ENCODE assay signal across 8 cellular contexts in the genomic region with DNA sequence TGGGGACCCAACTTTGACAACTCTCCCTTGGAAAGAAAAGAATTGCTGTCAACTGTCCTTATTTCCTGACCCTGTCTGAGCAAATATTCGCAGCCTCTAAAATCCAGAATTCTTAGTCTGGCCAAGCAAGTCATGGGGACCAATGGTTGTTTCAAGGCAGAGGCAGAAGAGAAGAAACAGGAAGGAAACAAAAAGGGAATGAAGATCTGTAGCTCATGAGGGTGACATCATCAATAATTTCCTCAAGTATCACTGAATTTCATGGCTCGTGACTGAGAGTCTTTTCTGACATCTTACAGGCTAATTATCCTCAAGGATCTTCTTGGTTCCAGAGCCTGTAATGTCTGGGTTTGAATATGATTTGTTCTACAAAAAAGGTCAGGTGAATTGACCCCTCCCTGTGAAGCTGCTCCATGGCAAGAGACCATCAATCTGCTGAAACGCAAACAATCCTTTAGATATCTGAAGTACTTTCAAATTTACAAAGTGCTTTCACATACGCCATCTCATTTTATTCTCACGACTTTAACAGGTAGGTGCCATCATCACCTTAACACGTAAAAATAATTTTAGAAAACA. TPM values are rescaled to one million over a fixed set of nuclear protein-coding genes. Genes with fewer than 3 reads are reported as not detected.
A peak's percentile ranks its signal among the peaks of the same experiment; 100 is the strongest.
DNase-seq lines count a peak whose midpoint lies in the region; ATAC-seq and FAIRE-seq lines count a peak whose summit lies in the region.
"Had no signal": no experiment of that assay in that cellular context is flagged by ENCODE, and none has a peak within 500 bp of the region (broad histone marks: within the 10 kb centered on the region; RNA-seq: fewer than 3 reads in every experiment).

No MANE protein-coding gene starts in this region.

- H3K36me3 ChIP-seq in Karpas-422 (ENCODE audit: insufficient read depth, low read length) (peaks cover 16% of the 10 kb centered on the region), small intestine (ENCODE audit: control insufficient read depth in 2 of 2, insufficient read depth in 2 of 2, low read length in 2 of 2) (no peaks in the 10 kb centered on the region)

- no peaks in the 10 kb centered on the region for H4K20me1 ChIP-seq in Karpas-422 (ENCODE audit: insufficient read depth, low read depth, low read length)

- no peaks in the 10 kb centered on the region for H3K9me3 Mint-ChIP-seq in activated naive CD8-positive, alpha-beta T cell treated with anti-CD3 and anti-CD28 coated beads, Interleukin-2, amount 10 ng/mL, durations not matched to agents 7 days and 5 days
- H3K9me3 Mint-ChIP-seq in naive thymus-derived CD8-positive, alpha-beta T cell, result no peaks in the 10 kb centered on the region

- H2AFZ ChIP-seq in Karpas-422 (ENCODE audit: low read length), result no peak overlapping the region

- peaks cover 74% of the 10 kb centered on the region for H3K4me1 ChIP-seq in Karpas-422 (ENCODE audit: low read length)
- peaks cover 4 to 8% of the 10 kb centered on the region in 2 donors for H3K4me1 ChIP-seq in small intestine (ENCODE audit: control insufficient read depth in 2 of 2, insufficient read depth in 1 of 2, low read depth in 1 of 2, low read length in 1 of 2)

- H3K27ac Mint-ChIP-seq in activated naive CD8-positive, alpha-beta T cell treated with anti-CD3 and anti-CD28 coated beads, Interleukin-2, amount 10 ng/mL, durations not matched to agents 7 days and 5 days, result peak overlapping the region; percentile 56
- peak overlapping the region in 4 of 10 donors; percentile 6 to 94 (median 62) for H3K27ac Mint-ChIP-seq in naive thymus-derived CD8-positive, alpha-beta T cell

- POLR2A ChIA-PET in activated naive CD8-positive, alpha-beta T cell treated with anti-CD3 and anti-CD28 coated beads, Interleukin-2, amount 10 ng/mL, durations not matched to agents 7 days and 5 days (lab: Charles Lee), result interaction anchor here (0.6 to 1.2 kb wide), 5 partner anchors 17 to 224 kb away, joined by 3 to 7 read pairs (median 4); no protein-coding TSS in a partner anchor
- POLR2A ChIA-PET in naive thymus-derived CD8-positive, alpha-beta T cell (lab: Charles Lee), result interaction anchor here (1.0 to 1.1 kb wide), 2 partner anchors 108 to 206 kb away, joined by 3 read pairs; no protein-coding TSS in a partner anchor

- H3K4me2 ChIP-seq in Karpas-422 (ENCODE audit: low read depth, low read length, poor library complexity, severe bottlenecking), result peak overlapping the region; percentile 84

- H3K79me2 ChIP-seq in Karpas-422 (ENCODE audit: low read length), result peaks cover 86% of the 10 kb centered on the region

- H3K4me3 Mint-ChIP-seq in activated naive CD8-positive, alpha-beta T cell treated with anti-CD3 and anti-CD28 coated beads, Interleukin-2, amount 10 ng/mL, durations not matched to agents 7 days and 5 days, result peak overlapping the region; percentile 98
- peak overlapping the region in 9 of 10 donors; percentile 38 to 99 (median 94) for H3K4me3 Mint-ChIP-seq in naive thymus-derived CD8-positive, alpha-beta T cell

- H3K9me3 ChIP-seq in Karpas-422 (ENCODE audit: low read length) (no peaks in the 10 kb centered on the region), small intestine (ENCODE audit: control insufficient read depth, low read depth) (no peaks in the 10 kb centered on the region)

- H3K4me1 Mint-ChIP-seq in activated naive CD8-positive, alpha-beta T cell treated with anti-CD3 and anti-CD28 coated beads, Interleukin-2, amount 10 ng/mL, durations not matched to agents 7 days and 5 days, result peaks cover 50% of the 10 kb centered on the region
- H3K4me1 Mint-ChIP-seq in naive thymus-derived CD8-positive, alpha-beta T cell, result peaks cover 30 to 67% (median 54%) of the 10 kb centered on the region in 4 donors

- no peaks in the 10 kb centered on the region for H3K27me3 Mint-ChIP-seq in activated naive CD8-positive, alpha-beta T cell treated with anti-CD3 and anti-CD28 coated beads, Interleukin-2, amount 10 ng/mL, durations not matched to agents 7 days and 5 days
- peaks cover 0 to 6% (median 0%) of the 10 kb centered on the region in 5 donors for H3K27me3 Mint-ChIP-seq in naive thymus-derived CD8-positive, alpha-beta T cell

- no peaks in the 10 kb centered on the region for H3K9me2 ChIP-seq in Karpas-422 (replicated peaks; ENCODE audit: insufficient read depth, low read length)

- H3K4me3 ChIP-seq in Karpas-422 (ENCODE audit: low read length) (peak overlapping the region; percentile 90), small intestine (ENCODE audit: low read depth in 1 of 2, low read length in 2 of 2) (no peak overlapping the region)

- H3K9ac ChIP-seq in Karpas-422 (ENCODE audit: low read length), result peak overlapping the region; percentile 72

- WGBS in small intestine, 3 donors, result 6 to 37% (median 13%) methylated on average over 6 of the region's 6 CpGs

- peak overlapping the region; percentile 29; the same call in 1 of the 2 replicates for H3K27ac ChIP-seq in Karpas-422 (ENCODE audit: low read length)
- peak overlapping the region in 1 of 2 donors; percentile 39 for H3K27ac ChIP-seq in small intestine (ENCODE audit: low read depth in 1 of 2, low read length in 1 of 2)

- peaks cover 53% of the 10 kb centered on the region for H3K36me3 Mint-ChIP-seq in activated naive CD8-positive, alpha-beta T cell treated with anti-CD3 and anti-CD28 coated beads, Interleukin-2, amount 10 ng/mL, durations not matched to agents 7 days and 5 days
- H3K36me3 Mint-ChIP-seq in naive thymus-derived CD8-positive, alpha-beta T cell, result peaks cover 0 to 4% (median 0%) of the 10 kb centered on the region in 3 donors

- no peak for FAIRE-seq in small intestine (lab: Jason Lieb, UNC)

- no peak for ATAC-seq in activated naive CD8-positive, alpha-beta T cell treated with anti-CD3 and anti-CD28 coated beads, Interleukin-2, amount 10 ng/mL, durations not matched to agents 7 days and 5 days (ENCODE audit: low read depth)
- no peak for ATAC-seq in naive thymus-derived CD8-positive, alpha-beta T cell
- ATAC-seq in GM19324 (IDR thresholded peaks at IDR 0.05; ENCODE audit: low FRiP score, unreplicated experiment), result no peak
- ATAC-seq in HG03045 (IDR thresholded peaks at IDR 0.05; ENCODE audit: unreplicated experiment), result no peak
- ATAC-seq: right cardiac atrium had no signal

- H3K27me3 ChIP-seq in Karpas-422 (ENCODE audit: low read length) (no peaks in the 10 kb centered on the region), small intestine (ENCODE audit: control insufficient read depth in 2 of 2, insufficient read depth in 2 of 2, low read length in 2 of 2) (no peaks in the 10 kb centered on the region)

- DNase-seq in EH (ENCODE audit: low read depth), result peak; percentile 31
- DNase-seq in Karpas-422, result peak; percentile 45
- no peak for DNase-seq in activated naive CD8-positive, alpha-beta T cell treated with anti-CD3 and anti-CD28 coated beads, Interleukin-2, amount 10 ng/mL, durations not matched to agents 7 days and 5 days
- DNase-seq in naive thymus-derived CD8-positive, alpha-beta T cell, result no peak
- no peak for DNase-seq in small intestine
- DNase-seq: right cardiac atrium had no signal

RNA-seq across cellular contexts. Expression of a gene that starts 5.8 kb away (rescaled TPM):
- 49.4 and 65.1 TPM in 2 replicates for total RNA-seq in Karpas-422 (2014; rRNA removed; shearing (Covaris generic); ENCODE audit: low replicate concordance)
- total RNA-seq in activated naive CD8-positive, alpha-beta T cell treated with anti-CD3 and anti-CD28 coated beads, Interleukin-2, amount 10 ng/mL, durations not matched to agents 7 days and 5 days, result 10 to 100 TPM; 98.6 to 99.8 TPM
- total RNA-seq in naive thymus-derived CD8-positive, alpha-beta T cell, result 10 to 100 TPM; 12.4 to 12.9 TPM
- polyA plus RNA-seq in naive thymus-derived CD8-positive, alpha-beta T cell, result 10 to 100 TPM; 10.1 to 29.4 (median 17.7) TPM
- 10 to 100 TPM in 1 of 3 donors, 1 to 10 TPM in 2; 1.6 to 14.2 (median 2.0) TPM for polyA plus RNA-seq in small intestine

Comparison
In these comparisons a context has a peak if more than half of its experiments do, and no peak if none do; other contexts are left out.
1. DNase-seq: peak in EH (single experiment) and Karpas-422 (single experiment); none in activated naive CD8-positive, alpha-beta T cell treated with anti-CD3 and anti-CD28 coated beads, Interleukin-2, amount 10 ng/mL, durations not matched to agents 7 days and 5 days (single experiment), naive thymus-derived CD8-positive, alpha-beta T cell (0 of 10) and small intestine (single experiment).